26 cellular contexts compared by ENCODE assay signal in the genomic region with DNA sequence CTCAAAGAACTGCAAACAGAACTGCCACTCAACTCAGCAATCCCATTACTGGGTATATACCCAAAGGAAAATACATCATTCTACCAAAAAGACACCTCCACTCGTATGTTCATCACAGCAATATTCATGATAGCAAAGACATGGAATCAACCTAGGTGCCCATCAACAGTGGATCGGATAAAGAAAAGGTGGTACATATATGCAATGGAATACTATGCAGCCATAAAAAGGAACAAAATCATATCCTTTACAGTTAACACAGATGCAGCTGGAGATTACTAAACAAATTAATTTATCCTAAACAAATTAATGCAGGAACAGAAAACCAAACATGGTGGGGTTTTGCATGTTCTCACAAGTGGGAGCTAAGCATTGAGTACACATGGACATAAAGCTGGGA. TPM values are rescaled to one million over a fixed set of nuclear protein-coding genes. Genes with fewer than 3 reads are reported as not detected.
DNase-seq lines count a peak whose midpoint lies in the region; ATAC-seq and TF ChIP-seq lines count a peak whose summit lies in the region.
"Had no signal": no experiment of that assay in that cellular context is flagged by ENCODE, and none has a peak within 500 bp of the region (broad histone marks: within the 10 kb centered on the region; RNA-seq: fewer than 3 reads in every experiment).

No MANE protein-coding gene starts in this region.

- H3K4me1 Mint-ChIP-seq in Caco-2 (ENCODE audit: low read depth, unreplicated experiment) (peaks cover 26% of the 10 kb centered on the region), Calu3 (ENCODE audit: low read depth, unreplicated experiment) (peaks cover 30% of the 10 kb centered on the region), osteocyte (ENCODE audit: unreplicated experiment) (peaks cover 67% of the 10 kb centered on the region)

- no peaks in the 10 kb centered on the region for H3K36me3 ChIP-seq in Caco-2 (ENCODE audit: control insufficient read depth, insufficient read depth, low read length)
- peaks cover 15% of the 10 kb centered on the region for H3K36me3 ChIP-seq in Karpas-422 (ENCODE audit: insufficient read depth, low read length)
- H3K36me3 ChIP-seq: BE2C, BLaER1 had no signal

- H3K9me2 ChIP-seq in Karpas-422 (replicated peaks; ENCODE audit: insufficient read depth, low read length): no peaks in the 10 kb centered on the region

- intact Hi-C loops in Caco-2 (cut with micrococcal nuclease; ENCODE audit: unreplicated experiment): no loop called here
- intact Hi-C loops in Calu3 (cut with micrococcal nuclease; ENCODE audit: unreplicated experiment): loop anchor here (5.0 kb wide), 2 partner anchors 37 to 167 kb away; no protein-coding TSS in a partner anchor
- intact Hi-C loops in Right ventricle myocardium superior (cut with DNase I): no loop called here

- H4K20me1 ChIP-seq in Karpas-422 (ENCODE audit: insufficient read depth, low read depth, low read length): no peaks in the 10 kb centered on the region
- H4K20me1 ChIP-seq: BLaER1 had no signal

- H3K4me1 ChIP-seq in Caco-2 (peaks cover 22% of the 10 kb centered on the region), Karpas-422 (ENCODE audit: low read length) (peaks cover 97% of the 10 kb centered on the region)

- H3K9me3 ChIP-seq in Caco-2: no peaks in the 10 kb centered on the region
- no peaks in the 10 kb centered on the region for H3K9me3 ChIP-seq in Karpas-422 (ENCODE audit: low read length)
- H3K9me3 ChIP-seq: BE2C, BLaER1 had no signal

- H3K79me2 ChIP-seq in Karpas-422 (ENCODE audit: low read length): peaks cover 29% of the 10 kb centered on the region

- no peak for DNase-seq in Caco-2
- no peak for DNase-seq in Calu3
- no peak for DNase-seq in Karpas-422
- no peak for DNase-seq in osteocyte (ENCODE audit: extremely low spot score, unreplicated experiment)
- no peak for DNase-seq in Right ventricle myocardium superior
- no peak for DNase-seq in activated effector memory CD4-positive, alpha-beta T cell treated with anti-CD3 and anti-CD28 coated beads, Interleukin-2, amount 50 U/mL, for 16 hours
- DNase-seq: 8988T; ACHN; BE2C; C1 segment of cervical spinal cord; CD4-positive, alpha-beta memory T cell; CD4-positive, CD25-positive, alpha-beta regulatory T cell; CD8-positive, alpha-beta memory T cell; COR-L47; DMS 273 treated with DMSO at 0.1 percent for 48 hours; DMS153; DMS53; DMS79; DND-41; EL; GDM1 had no signal

- H3K9me3 Mint-ChIP-seq in Caco-2 (ENCODE audit: unreplicated experiment) (no peaks in the 10 kb centered on the region), Calu3 (ENCODE audit: low read depth, unreplicated experiment) (peaks cover 5% of the 10 kb centered on the region), osteocyte (ENCODE audit: unreplicated experiment) (no peaks in the 10 kb centered on the region)

- H2AFZ ChIP-seq in Karpas-422 (ENCODE audit: low read length): no peak overlapping the region

- no peak overlapping the region for H3K4me3 ChIP-seq in Caco-2 (ENCODE audit: low read depth, low read length)
- no peak overlapping the region for H3K4me3 ChIP-seq in Karpas-422 (ENCODE audit: low read length)
- H3K4me3 ChIP-seq: BLaER1, GM12878 had no signal

- no peak overlapping the region for H3K9ac ChIP-seq in Karpas-422 (ENCODE audit: low read length)
- H3K9ac ChIP-seq: BLaER1 had no signal

- H3K27me3 Mint-ChIP-seq in Caco-2 (ENCODE audit: insufficient read depth, unreplicated experiment): no peaks in the 10 kb centered on the region
- no peaks in the 10 kb centered on the region for H3K27me3 Mint-ChIP-seq in Calu3 (ENCODE audit: unreplicated experiment)
- H3K27me3 Mint-ChIP-seq in osteocyte (ENCODE audit: unreplicated experiment): no peaks in the 10 kb centered on the region

- no peak overlapping the region for H3K4me2 ChIP-seq in Karpas-422 (ENCODE audit: low read depth, low read length, poor library complexity, severe bottlenecking)
- H3K4me2 ChIP-seq: BLaER1 had no signal

- ATAC-seq in Right ventricle myocardium superior (ENCODE audit: poor library complexity): no peak
- ATAC-seq in HG02610 (IDR thresholded peaks at IDR 0.05; ENCODE audit: unreplicated experiment): no peak
- ATAC-seq: GM12878 had no signal

- peak overlapping the region; percentile 98 for H3K27ac ChIP-seq in Karpas-422 (ENCODE audit: low read length)
- H3K27ac ChIP-seq: BLaER1 had no signal

- BruUV-seq in Caco-2 (replicated peaks; lab: Mats Ljungman, UMichigan) (no TSS peak), Calu3 (replicated peaks; lab: Mats Ljungman, UMichigan) (no TSS peak)

- H3K36me3 Mint-ChIP-seq in Caco-2 (ENCODE audit: insufficient read depth, unreplicated experiment) (peaks cover 8% of the 10 kb centered on the region), Calu3 (ENCODE audit: insufficient read depth, unreplicated experiment) (no peaks in the 10 kb centered on the region), osteocyte (ENCODE audit: unreplicated experiment) (peaks cover 35% of the 10 kb centered on the region)
- H3K36me3 Mint-ChIP-seq: CD4-positive, alpha-beta memory T cell; CD4-positive, CD25-positive, alpha-beta regulatory T cell; CD8-positive, alpha-beta memory T cell had no signal

- CTCF ChIA-PET in Caco-2 (lab: Charles Lee): no interaction called here
- CTCF ChIA-PET in Calu3 (lab: Charles Lee): no interaction called here

- H3K4me3 Mint-ChIP-seq in Caco-2 (ENCODE audit: unreplicated experiment) (no peak overlapping the region), Calu3 (ENCODE audit: low read depth, unreplicated experiment) (no peak overlapping the region), osteocyte (ENCODE audit: unreplicated experiment) (no peak overlapping the region)
- H3K4me3 Mint-ChIP-seq: CD14-positive monocyte; CD4-positive, alpha-beta memory T cell; CD4-positive, CD25-positive, alpha-beta regulatory T cell; CD8-positive, alpha-beta memory T cell had no signal

- no peaks in the 10 kb centered on the region for H3K27me3 ChIP-seq in Caco-2 (replicated peaks; ENCODE audit: control insufficient read depth, insufficient read depth, low read length)
- no peaks in the 10 kb centered on the region for H3K27me3 ChIP-seq in Karpas-422 (ENCODE audit: low read length)
- H3K27me3 ChIP-seq: BE2C, BLaER1 had no signal

- POLR2A ChIA-PET in Caco-2 (lab: Charles Lee): no interaction called here

- TF ChIP-seq CTCF in Caco-2 (IDR thresholded peaks at IDR 0.05; ENCODE audit: insufficient read depth in 1 of 2, low read depth in 1 of 2, low read length in 1 of 2, severe bottlenecking in 1 of 2, unreplicated experiment in 1 of 2) (no peak), Calu3 (IDR thresholded peaks at IDR 0.05; ENCODE audit: unreplicated experiment) (no peak), osteocyte (IDR thresholded peaks at IDR 0.05) (no peak)

- peak overlapping the region; percentile 25 for H3K27ac Mint-ChIP-seq in Caco-2 (ENCODE audit: unreplicated experiment)
- H3K27ac Mint-ChIP-seq in Calu3 (ENCODE audit: unreplicated experiment): peak overlapping the region; percentile 27
- H3K27ac Mint-ChIP-seq in osteocyte (ENCODE audit: unreplicated experiment): peak overlapping the region; percentile 55
- H3K27ac Mint-ChIP-seq: CD14-positive monocyte; CD4-positive, alpha-beta memory T cell; CD4-positive, CD25-positive, alpha-beta regulatory T cell; CD8-positive, alpha-beta memory T cell had no signal

RNA-seq across cellular contexts. Expression of a gene that starts 27.3 kb away (rescaled TPM):
- total RNA-seq in Caco-2 (2022) (7.8 and 8.4 TPM in 2 replicates), Calu3 (2022) (42.4 and 55.2 TPM in 2 replicates), osteocyte (102 and 112 TPM in 2 replicates), Right ventricle myocardium superior (83.5 TPM)
- 58.0 and 63.3 TPM in 2 replicates for total RNA-seq in Karpas-422 (2014; rRNA removed; shearing (Covaris generic); ENCODE audit: low replicate concordance)
- total RNA-seq: G401 had no signal
